In the genomic region with DNA sequence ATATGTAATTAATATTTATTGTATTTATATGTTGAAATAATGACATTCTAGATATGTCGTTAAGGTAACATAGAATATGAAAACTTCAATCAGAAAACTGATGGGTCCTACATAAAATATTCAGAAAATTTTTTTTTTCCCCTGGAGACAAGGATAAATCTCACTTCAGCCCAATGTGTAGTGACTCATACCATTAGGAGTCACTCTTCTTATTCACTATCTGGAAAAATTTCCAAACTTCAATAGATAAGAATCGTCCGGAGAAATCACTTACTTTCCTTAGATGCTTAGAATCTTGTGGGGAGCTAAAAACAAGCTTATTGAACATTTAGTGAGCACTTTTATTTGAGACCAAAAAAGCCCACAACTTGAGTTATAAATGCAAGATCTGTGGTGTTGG, we compare ENCODE assay signal across 33 cellular contexts. TPM values are rescaled to one million over a fixed set of nuclear protein-coding genes. Genes with fewer than 3 reads are reported as not detected.
"Had no signal": no experiment of that assay in that cellular context is flagged by ENCODE, and none has a peak within 500 bp of the region (broad histone marks: within the 10 kb centered on the region; RNA-seq: fewer than 3 reads in every experiment).

No MANE protein-coding gene starts in this region.

- H3K27ac ChIP-seq: breast epithelium, Peyer's patch, RWPE1, SJCRH30 had no signal

- ATAC-seq: activated T-helper 17 cell treated with anti-CD3 and anti-CD28 coated beads, Interleukin-2, amount 50 U/mL, for 72 hours; SK-N-SH treated with all-trans-retinoic acid at 6 μM for 48 hours; T-helper 17 cell had no signal

- DNase-seq: activated B cell treated with CpG ODN at 0.5 μM for 24 hours; activated CD4-positive, alpha-beta memory T cell treated with anti-CD3 and anti-CD28 coated beads for 36 hours; activated CD4-positive, alpha-beta T cell treated with anti-CD3 and anti-CD28 coated beads, Interleukin-2, amount 10 ng/mL, durations not matched to agents 7 days and 5 days; activated CD8-positive, alpha-beta memory T cell treated with anti-CD3 and anti-CD28 coated beads for 24 hours; activated gamma-delta T cell treated with Interleukin-2 at 50 U/mL for 16 hours; activated naive CD4-positive, alpha-beta T cell treated with anti-CD3 and anti-CD28 coated beads, Interleukin-2, amount 10 ng/mL, durations not matched to agents 7 days and 5 days; activated naive CD8-positive, alpha-beta T cell treated with anti-CD3 and anti-CD28 coated beads for 36 hours; activated T-cell treated with anti-CD3 and anti-CD28 coated beads for 4 hours; activated T-cell treated with anti-CD3 and anti-CD28 coated beads, Interleukin-2, amount 50 U/mL, for 48 hours; anterior cingulate cortex; central memory CD4-positive, alpha-beta T cell; KG1; NCI-H1092; NCI-H1417; NCI-H1930; NCI-H2171; NCI-H345; NCI-H510A treated with DMSO at 0.1 percent for 48 hours; NCI-H69; NK-92 treated with Interleukin-12 subunit alpha and Interleukin-12 subunit beta, amount 100 ng/mL, for 24 hours; OCI-M1; Peyer's patch; Right ventricle myocardium superior; SJCRH30; T-helper 17 cell; T-helper 9 cell had no signal

- H3K9me3 ChIP-seq: breast epithelium, Peyer's patch, SJCRH30 had no signal

- H3K4me3 ChIP-seq: breast epithelium, Peyer's patch, SJCRH30 had no signal

- H3K4me1 ChIP-seq: breast epithelium, Peyer's patch, SJCRH30 had no signal

- H3K36me3 ChIP-seq: breast epithelium, Peyer's patch, SJCRH30 had no signal

- H3K27me3 ChIP-seq: breast epithelium, Peyer's patch, SJCRH30 had no signal

RNA-seq across cellular contexts. Expression of gene SERPINB13, which starts 4.6 kb away (rescaled TPM):
- total RNA-seq: activated B cell treated with CpG ODN at 0.5 μM for 24 hours; activated CD4-positive, alpha-beta memory T cell treated with anti-CD3 and anti-CD28 coated beads for 36 hours; activated CD4-positive, alpha-beta T cell treated with anti-CD3 and anti-CD28 coated beads, Interleukin-2, amount 10 ng/mL, durations not matched to agents 7 days and 5 days; activated naive CD8-positive, alpha-beta T cell treated with anti-CD3 and anti-CD28 coated beads for 36 hours; activated T-helper 17 cell treated with anti-CD3 and anti-CD28 coated beads, Interleukin-2, amount 50 U/mL, for 72 hours; breast epithelium; chondrocyte; LHCN-M2; Peyer's patch; Right ventricle myocardium superior; SJCRH30; T-helper 17 cell had no signal

RNA-seq across cellular contexts. Expression of gene SERPINB12, which starts 49.6 kb away (rescaled TPM):
- total RNA-seq: activated B cell treated with CpG ODN at 0.5 μM for 24 hours; activated CD4-positive, alpha-beta memory T cell treated with anti-CD3 and anti-CD28 coated beads for 36 hours; activated CD4-positive, alpha-beta T cell treated with anti-CD3 and anti-CD28 coated beads, Interleukin-2, amount 10 ng/mL, durations not matched to agents 7 days and 5 days; activated naive CD8-positive, alpha-beta T cell treated with anti-CD3 and anti-CD28 coated beads for 36 hours; activated T-helper 17 cell treated with anti-CD3 and anti-CD28 coated beads, Interleukin-2, amount 50 U/mL, for 72 hours; breast epithelium; chondrocyte; MCF 10A; Peyer's patch; Right ventricle myocardium superior; SJCRH30; T-helper 17 cell had no signal

RNA-seq across cellular contexts. Expression of gene SERPINB4, which starts 52.3 kb away (rescaled TPM):
- total RNA-seq: activated B cell treated with CpG ODN at 0.5 μM for 24 hours; activated CD4-positive, alpha-beta memory T cell treated with anti-CD3 and anti-CD28 coated beads for 36 hours; activated CD4-positive, alpha-beta T cell treated with anti-CD3 and anti-CD28 coated beads, Interleukin-2, amount 10 ng/mL, durations not matched to agents 7 days and 5 days; activated naive CD8-positive, alpha-beta T cell treated with anti-CD3 and anti-CD28 coated beads for 36 hours; activated T-helper 17 cell treated with anti-CD3 and anti-CD28 coated beads, Interleukin-2, amount 50 U/mL, for 72 hours; chondrocyte; LHCN-M2; MCF 10A; Peyer's patch; Right ventricle myocardium superior; SJCRH30; T-helper 17 cell had no signal
